21 cellular contexts compared by ENCODE assay signal in the genomic region with DNA sequence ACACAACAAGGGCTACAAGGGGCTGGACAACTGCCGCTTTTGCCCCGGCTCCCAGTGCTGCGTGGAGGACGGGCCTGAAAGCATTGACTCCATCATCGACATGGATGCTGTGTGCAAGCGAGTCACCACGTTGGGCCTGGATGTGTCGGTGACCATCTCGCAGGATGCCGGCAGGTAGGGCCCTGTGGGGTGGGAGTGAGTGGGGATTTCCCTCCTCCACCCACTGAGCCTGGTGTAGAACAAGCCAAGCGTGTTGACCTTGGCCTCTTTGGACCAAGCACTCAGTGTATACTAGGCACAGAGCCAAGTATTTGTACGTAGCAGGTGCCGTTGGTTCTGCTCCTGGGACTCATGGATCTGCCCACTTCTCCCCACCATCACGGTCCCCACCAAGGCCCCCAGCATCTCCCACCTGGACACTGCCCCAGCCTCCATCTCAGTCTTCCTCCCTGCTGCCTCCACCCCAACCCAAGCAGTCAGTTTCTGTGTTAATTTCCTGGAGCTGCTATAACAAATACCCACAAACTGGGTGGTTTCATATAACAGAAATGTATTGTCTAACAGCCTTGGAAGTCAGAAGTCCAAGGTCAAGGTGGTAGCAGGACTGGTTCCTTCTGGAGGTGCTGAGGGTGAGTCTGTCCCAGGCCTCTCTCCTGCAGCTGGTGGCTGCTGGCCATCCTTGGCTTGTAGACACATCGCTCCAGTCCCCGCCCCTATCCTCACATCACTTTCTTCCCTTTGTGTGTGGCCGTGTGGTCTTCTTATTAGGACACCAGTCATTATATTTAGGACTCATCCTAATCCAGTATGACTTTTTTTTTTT. TPM values are rescaled to one million over a fixed set of nuclear protein-coding genes. Genes with fewer than 3 reads are reported as not detected.
A peak's percentile ranks its signal among the peaks of the same experiment; 100 is the strongest.
DNase-seq lines count a peak whose midpoint lies in the region; ATAC-seq, FAIRE-seq and TF ChIP-seq lines count a peak whose summit lies in the region.
"Had no signal": no experiment of that assay in that cellular context is flagged by ENCODE, and none has a peak within 500 bp of the region (broad histone marks: within the 10 kb centered on the region; RNA-seq: fewer than 3 reads in every experiment).

No MANE protein-coding gene starts in this region.

- no peaks in the 10 kb centered on the region for H3K4me1 ChIP-seq in neural progenitor cell

- no peaks in the 10 kb centered on the region for H3K27me3 ChIP-seq in bronchial epithelial cell (ENCODE audit: control insufficient read depth, insufficient read depth, low read length)
- no peaks in the 10 kb centered on the region for H3K27me3 ChIP-seq in neural progenitor cell

- H3K9me3 ChIP-seq in neural progenitor cell (ENCODE audit: low read depth) = no peaks in the 10 kb centered on the region

- no peak for ATAC-seq in HG03025 (IDR thresholded peaks at IDR 0.05; ENCODE audit: low FRiP score, unreplicated experiment)
- ATAC-seq in HG03175 (IDR thresholded peaks at IDR 0.05; ENCODE audit: unreplicated experiment) = no peak
- ATAC-seq: natural killer cell treated with Interleukin-12 subunit alpha and Interleukin-12 subunit beta and Interleukin-15 and Interleukin-18, amount 100 ng/mL, for 72 hours had no signal

- H3F3A ChIP-seq in neural progenitor cell (ENCODE audit: low read depth) = no peaks in the 10 kb centered on the region

- TF ChIP-seq CTCF in bronchial epithelial cell (IDR thresholded peaks at IDR 0.05; ENCODE audit: insufficient read depth, low read length, severe bottlenecking) (no peak), neural progenitor cell (IDR thresholded peaks at IDR 0.05) (no peak), D721Med (IDR thresholded peaks at IDR 0.05; ENCODE audit: insufficient read depth, missing control alignments) (no peak)

- H3K9ac ChIP-seq in neural progenitor cell = no peak overlapping the region

- H3K27ac Mint-ChIP-seq in neural progenitor cell = peak overlapping the region; percentile 30
- H3K27ac Mint-ChIP-seq: activated CD4-positive, alpha-beta T cell treated with anti-CD3 and anti-CD28 coated beads, Interleukin-2, amount 10 ng/mL, durations not matched to agents 24 days and 14 days; natural killer cell treated with Interleukin-12 subunit alpha and Interleukin-12 subunit beta and Interleukin-15 and Interleukin-18, amount 100 ng/mL, for 72 hours; progenitor cell of endocrine pancreas had no signal

- no peak overlapping the region for H2AFZ ChIP-seq in neural progenitor cell (replicated peaks)

- peaks cover 6% of the 10 kb centered on the region for H3K9me3 Mint-ChIP-seq in neural progenitor cell
- H3K9me3 Mint-ChIP-seq: activated CD4-positive, alpha-beta T cell treated with anti-CD3 and anti-CD28 coated beads, Interleukin-2, amount 10 ng/mL, durations not matched to agents 24 days and 14 days; natural killer cell treated with Interleukin-12 subunit alpha and Interleukin-12 subunit beta and Interleukin-15 and Interleukin-18, amount 100 ng/mL, for 72 hours had no signal

- peak; percentile 18 for FAIRE-seq in bronchial epithelial cell (lab: Jason Lieb, UNC)
- FAIRE-seq in D721Med (lab: Jason Lieb, UNC) = no peak
- FAIRE-seq: TTC549 had no signal

- no peak overlapping the region for H3K4me3 Mint-ChIP-seq in neural progenitor cell
- H3K4me3 Mint-ChIP-seq: activated CD4-positive, alpha-beta T cell treated with anti-CD3 and anti-CD28 coated beads, Interleukin-2, amount 10 ng/mL, durations not matched to agents 24 days and 14 days; natural killer cell treated with Interleukin-12 subunit alpha and Interleukin-12 subunit beta and Interleukin-15 and Interleukin-18, amount 100 ng/mL, for 72 hours had no signal

- H3K79me2 ChIP-seq in neural progenitor cell (ENCODE audit: low read depth) = no peaks in the 10 kb centered on the region

- H3K4me1 Mint-ChIP-seq in neural progenitor cell = no peaks in the 10 kb centered on the region
- H3K4me1 Mint-ChIP-seq: activated CD4-positive, alpha-beta T cell treated with anti-CD3 and anti-CD28 coated beads, Interleukin-2, amount 10 ng/mL, durations not matched to agents 24 days and 14 days had no signal

- DNase-seq in NCI-H2196 treated with DMSO at 0.1 percent for 48 hours (lab: John Stamatoyannopoulos, UW; ENCODE audit: unreplicated experiment) = peak; percentile 20
- DNase-seq in bronchial epithelial cell (ENCODE audit: low read depth) = no peak
- DNase-seq in neural progenitor cell (ENCODE audit: low spot score) = no peak
- no peak for DNase-seq in D721Med (ENCODE audit: insufficient read length, low spot score)
- DNase-seq: activated CD4-positive, alpha-beta T cell treated with anti-CD3 and anti-CD28 coated beads, Interleukin-2, amount 10 ng/mL, durations not matched to agents 24 days and 14 days; activated CD8-positive, alpha-beta memory T cell treated with anti-CD3 and anti-CD28 coated beads, Interleukin-2, amount 50 U/mL, for 48 hours; activated effector memory CD4-positive, alpha-beta T cell treated with anti-CD3 and anti-CD28 coated beads, Interleukin-2, amount 50 U/mL, for 16 hours; dermis blood vessel endothelial cell; hippocampal formation; islet precursor cell; KG1; NCI-H2029 treated with DMSO at 0.1 percent for 48 hours; NCI-H510A; SHP77 had no signal

- no peaks in the 10 kb centered on the region for H4K20me1 ChIP-seq in neural progenitor cell (ENCODE audit: low read depth)

- H3K36me3 ChIP-seq in bronchial epithelial cell (ENCODE audit: control insufficient read depth, insufficient read depth, low read length) (peaks cover 1% of the 10 kb centered on the region), neural progenitor cell (no peaks in the 10 kb centered on the region)

- H3K27me3 Mint-ChIP-seq in neural progenitor cell (ENCODE audit: insufficient read depth, low read depth) = peaks cover 5% of the 10 kb centered on the region
- H3K27me3 Mint-ChIP-seq: activated CD4-positive, alpha-beta T cell treated with anti-CD3 and anti-CD28 coated beads, Interleukin-2, amount 10 ng/mL, durations not matched to agents 24 days and 14 days; natural killer cell treated with Interleukin-12 subunit alpha and Interleukin-12 subunit beta and Interleukin-15 and Interleukin-18, amount 100 ng/mL, for 72 hours; progenitor cell of endocrine pancreas had no signal

- H3K27ac ChIP-seq in neural progenitor cell = no peak overlapping the region
- H3K27ac ChIP-seq: skin epidermis had no signal

- peaks cover 18% of the 10 kb centered on the region for H3K36me3 Mint-ChIP-seq in neural progenitor cell

- H3K4me3 ChIP-seq in bronchial epithelial cell (ENCODE audit: low read depth, low read length) (no peak overlapping the region), neural progenitor cell (no peak overlapping the region)
- H3K4me3 ChIP-seq: skin epidermis had no signal

- no peak overlapping the region for H3K4me2 ChIP-seq in neural progenitor cell

RNA-seq across cellular contexts. Expression of gene PGPEP1, which starts 17.3 kb away (rescaled TPM):
- total RNA-seq in bronchial epithelial cell = 8.2 and 12.6 TPM in 2 replicates
- total RNA-seq in neural progenitor cell (ENCODE audit: low replicate concordance) = 2.1 and 5.7 TPM in 2 replicates

RNA-seq across cellular contexts. Expression of gene GDF15, which starts 28.3 kb away (rescaled TPM):
- total RNA-seq in bronchial epithelial cell (123 and 166 TPM in 2 replicates), neural progenitor cell (ENCODE audit: low replicate concordance) (0.19 and 2.5 TPM in 2 replicates)

RNA-seq across cellular contexts. Expression of gene LSM4, which starts 34.8 kb away (rescaled TPM):
- 208 and 260 TPM in 2 replicates for total RNA-seq in bronchial epithelial cell
- 440 and 768 TPM in 2 replicates for total RNA-seq in neural progenitor cell (ENCODE audit: low replicate concordance)

RNA-seq across cellular contexts. Expression of gene LRRC25, which starts 39.8 kb away (rescaled TPM):
- total RNA-seq in bronchial epithelial cell = under 0.01 TPM in 1 of 2 replicates, not detected in the other
- 0.03 TPM in 1 of 2 replicates, not detected in the other for total RNA-seq in neural progenitor cell (ENCODE audit: low replicate concordance)
- total RNA-seq: activated CD4-positive, alpha-beta T cell treated with anti-CD3 and anti-CD28 coated beads, Interleukin-2, amount 10 ng/mL, durations not matched to agents 24 days and 14 days; Daoy; dermis blood vessel endothelial cell; natural killer cell treated with Interleukin-12 subunit alpha and Interleukin-12 subunit beta and Interleukin-15 and Interleukin-18, amount 100 ng/mL, for 72 hours; progenitor cell of endocrine pancreas had no signal

Comparison
In these comparisons a context has a peak if more than half of its experiments do, and no peak if none do; other contexts are left out.
1. RNA of gene GDF15, which starts 28.3 kb away (total RNA-seq): 123 to 166 TPM in bronchial epithelial cell; 0.19 to 2.5 TPM in neural progenitor cell; every median in the first group is over 10 times any median in the second.